In genomic region chr1:231209531-231209930, GRCh38 we compare ENCODE assay signal across 41 cellular contexts. TPM values are rescaled to one million over a fixed set of nuclear protein-coding genes. Genes with fewer than 3 reads are reported as not detected.
"Had no signal": no experiment of that assay in that cellular context is flagged by ENCODE, and none has a peak within 500 bp of the region (broad histone marks: within the 10 kb centered on the region; RNA-seq: fewer than 3 reads in every experiment).

No MANE protein-coding gene starts in this region.

- H3K27ac ChIP-seq: adrenal gland, breast epithelium, cardiac muscle cell, colonic mucosa, epithelial cell of prostate, esophagus squamous epithelium, gastroesophageal sphincter, WERI-Rb-1 had no signal

- H3K9me3 Mint-ChIP-seq: activated B cell treated with CpG ODN at 0.5 μM for 24 hours; activated naive CD4-positive, alpha-beta T cell treated with anti-CD3 and anti-CD28 coated beads for 36 hours; activated naive CD4-positive, alpha-beta T cell treated with anti-CD3 and anti-CD28 coated beads, Interleukin-2, amount 50 U/mL, for 24 hours; activated naive CD8-positive, alpha-beta T cell treated with anti-CD3 and anti-CD28 coated beads for 36 hours; activated naive CD8-positive, alpha-beta T cell treated with anti-CD3 and anti-CD28 coated beads, Interleukin-2, amount 50 U/mL, for 24 hours; activated T-helper 1 cell treated with anti-CD3 and anti-CD28 coated beads, Interleukin-12 subunit alpha, Interleukin-12 subunit beta, Interleukin-2, Interleukin-4 antibody, amounts not matched to agents 30 ng/mL and 10 ng/mL and 1 ng/mL, durations not matched to agents 14 hours and 24 hours and 36 hours; activated T-helper 2 cell treated with anti-CD3 and anti-CD28 coated beads, Interferon-gamma antibody, Interleukin-2, Interleukin-4, amounts not matched to agents 10 μg/mL and 5 μg/mL and 100 μg/mL, durations not matched to agents 14 hours and 24 hours and 36 hours; T-cell; T-helper 1 cell treated with Interleukin-12 subunit alpha and Interleukin-12 subunit beta and Interleukin-4 antibody, amounts not matched to agents 30 μg/mL and 1 μg/mL, for 36 hours; T-helper 2 cell treated with Interferon-gamma antibody and Interleukin-4, amounts not matched to agents 5 μg/mL and 100 μg/mL, for 36 hours had no signal

- H3K4me3 Mint-ChIP-seq: activated B cell treated with CpG ODN at 0.5 μM for 24 hours; activated CD8-positive, alpha-beta memory T cell treated with anti-CD3 and anti-CD28 coated beads, Interleukin-2, amount 10 ng/mL, durations not matched to agents 7 days and 5 days; activated CD8-positive, alpha-beta T cell treated with anti-CD3 and anti-CD28 coated beads, Interleukin-2, amount 10 ng/mL, durations not matched to agents 7 days and 5 days; activated naive CD4-positive, alpha-beta T cell treated with anti-CD3 and anti-CD28 coated beads for 36 hours; activated naive CD4-positive, alpha-beta T cell treated with anti-CD3 and anti-CD28 coated beads, Interleukin-2, amount 50 U/mL, for 24 hours; activated naive CD8-positive, alpha-beta T cell treated with anti-CD3 and anti-CD28 coated beads for 36 hours; activated naive CD8-positive, alpha-beta T cell treated with anti-CD3 and anti-CD28 coated beads, Interleukin-2, amount 50 U/mL, for 24 hours; activated T-helper 1 cell treated with anti-CD3 and anti-CD28 coated beads, Interleukin-12 subunit alpha, Interleukin-12 subunit beta, Interleukin-2, Interleukin-4 antibody, amounts not matched to agents 30 ng/mL and 10 ng/mL and 1 ng/mL, durations not matched to agents 14 hours and 24 hours and 36 hours; brain; T-cell; T-helper 1 cell treated with Interleukin-12 subunit alpha and Interleukin-12 subunit beta and Interleukin-4 antibody, amounts not matched to agents 30 μg/mL and 1 μg/mL, for 36 hours; T-helper 2 cell treated with Interferon-gamma antibody and Interleukin-4, amounts not matched to agents 5 μg/mL and 100 μg/mL, for 36 hours had no signal

- H3K36me3 Mint-ChIP-seq: activated CD8-positive, alpha-beta memory T cell treated with anti-CD3 and anti-CD28 coated beads, Interleukin-2, amount 10 ng/mL, durations not matched to agents 7 days and 5 days; activated naive CD4-positive, alpha-beta T cell treated with anti-CD3 and anti-CD28 coated beads, Interleukin-2, amount 50 U/mL, for 24 hours; activated naive CD8-positive, alpha-beta T cell treated with anti-CD3 and anti-CD28 coated beads for 36 hours; T-cell had no signal

- H3K36me3 ChIP-seq: adrenal gland, breast epithelium, cardiac muscle cell, colonic mucosa, esophagus squamous epithelium, gastroesophageal sphincter, WERI-Rb-1 had no signal

- ATAC-seq: activated CD4-positive, CD25-positive, alpha-beta regulatory T cell treated with anti-CD3 and anti-CD28 coated beads, Interleukin-2, amount 50 U/mL, for 24 hours; activated CD8-positive, alpha-beta memory T cell treated with anti-CD3 and anti-CD28 coated beads, Interleukin-2, amount 10 ng/mL, durations not matched to agents 7 days and 5 days; activated CD8-positive, alpha-beta T cell treated with anti-CD3 and anti-CD28 coated beads, Interleukin-2, amount 10 ng/mL, durations not matched to agents 7 days and 5 days; activated naive CD8-positive, alpha-beta T cell treated with anti-CD3 and anti-CD28 coated beads, Interleukin-2, amount 50 U/mL, for 24 hours; gastroesophageal sphincter; T-cell had no signal

- H3K4me3 ChIP-seq: adrenal gland, breast epithelium, cardiac muscle cell, colonic mucosa, esophagus squamous epithelium, gastroesophageal sphincter had no signal

- H3K9me3 ChIP-seq: adrenal gland, breast epithelium, colonic mucosa, esophagus squamous epithelium, gastroesophageal sphincter had no signal

- H3K27me3 ChIP-seq: adrenal gland, breast epithelium, colonic mucosa had no signal

- H3K4me1 ChIP-seq: adrenal gland, breast epithelium, colonic mucosa had no signal

- FAIRE-seq: endometrium, endothelial cell of umbilical vein had no signal

- H3K27ac Mint-ChIP-seq: activated B cell treated with CpG ODN at 0.5 μM for 24 hours; activated CD8-positive, alpha-beta memory T cell treated with anti-CD3 and anti-CD28 coated beads, Interleukin-2, amount 10 ng/mL, durations not matched to agents 7 days and 5 days; activated CD8-positive, alpha-beta T cell treated with anti-CD3 and anti-CD28 coated beads, Interleukin-2, amount 10 ng/mL, durations not matched to agents 7 days and 5 days; activated naive CD4-positive, alpha-beta T cell treated with anti-CD3 and anti-CD28 coated beads for 36 hours; activated naive CD4-positive, alpha-beta T cell treated with anti-CD3 and anti-CD28 coated beads, Interleukin-2, amount 50 U/mL, for 24 hours; activated naive CD8-positive, alpha-beta T cell treated with anti-CD3 and anti-CD28 coated beads for 36 hours; activated naive CD8-positive, alpha-beta T cell treated with anti-CD3 and anti-CD28 coated beads, Interleukin-2, amount 50 U/mL, for 24 hours; activated T-helper 1 cell treated with anti-CD3 and anti-CD28 coated beads, Interleukin-12 subunit alpha, Interleukin-12 subunit beta, Interleukin-2, Interleukin-4 antibody, amounts not matched to agents 30 ng/mL and 10 ng/mL and 1 ng/mL, durations not matched to agents 14 hours and 24 hours and 36 hours; activated T-helper 2 cell treated with anti-CD3 and anti-CD28 coated beads, Interferon-gamma antibody, Interleukin-2, Interleukin-4, amounts not matched to agents 10 μg/mL and 5 μg/mL and 100 μg/mL, durations not matched to agents 14 hours and 24 hours and 36 hours; brain; T-cell; T-helper 1 cell treated with Interleukin-12 subunit alpha and Interleukin-12 subunit beta and Interleukin-4 antibody, amounts not matched to agents 30 μg/mL and 1 μg/mL, for 36 hours; T-helper 2 cell treated with Interferon-gamma antibody and Interleukin-4, amounts not matched to agents 5 μg/mL and 100 μg/mL, for 36 hours had no signal

- DNase-seq: activated B cell treated with CpG ODN at 0.5 μM for 24 hours; activated CD4-positive, alpha-beta T cell treated with anti-CD3 and anti-CD28 coated beads for 48 hours; activated CD4-positive, alpha-beta T cell treated with anti-CD3 and anti-CD28 coated beads, Interleukin-2, amount 50 U/mL, for 1 hour; activated CD4-positive, alpha-beta T cell treated with anti-CD3 and anti-CD28 coated beads, Interleukin-2, amount 50 U/mL, for 48 hours; activated CD8-positive, alpha-beta memory T cell treated with anti-CD3 and anti-CD28 coated beads, Interleukin-2, amount 10 ng/mL, durations not matched to agents 7 days and 5 days; activated CD8-positive, alpha-beta memory T cell treated with anti-CD3 and anti-CD28 coated beads, Interleukin-2, amount 50 U/mL, for 4 hours; activated CD8-positive, alpha-beta T cell treated with anti-CD3 and anti-CD28 coated beads, Interleukin-2, amount 10 ng/mL, durations not matched to agents 7 days and 5 days; activated effector memory CD4-positive, alpha-beta T cell treated with anti-CD3 and anti-CD28 coated beads, Interleukin-2, amount 50 U/mL, for 16 hours; activated naive CD4-positive, alpha-beta T cell treated with anti-CD3 and anti-CD28 coated beads for 36 hours; activated naive CD8-positive, alpha-beta T cell treated with anti-CD3 and anti-CD28 coated beads for 36 hours; activated naive CD8-positive, alpha-beta T cell treated with anti-CD3 and anti-CD28 coated beads, Interleukin-2, amount 50 U/mL, for 24 hours; activated T-cell treated with anti-CD3 and anti-CD28 coated beads, Interleukin-2, amount 50 U/mL, for 1 hour; activated T-cell treated with anti-CD3 and anti-CD28 coated beads, Interleukin-2, amount 50 U/mL, for 48 hours; adrenal gland; amygdala; central memory CD4-positive, alpha-beta T cell; cerebellar nuclear complex; colonic mucosa; effector CD8-positive, alpha-beta T cell; esophagus squamous epithelium; foreskin melanocyte; T-cell; T1000; WERI-Rb-1 had no signal

- H3K27me3 Mint-ChIP-seq: activated B cell treated with CpG ODN at 0.5 μM for 24 hours; activated naive CD4-positive, alpha-beta T cell treated with anti-CD3 and anti-CD28 coated beads, Interleukin-2, amount 50 U/mL, for 24 hours had no signal

RNA-seq across cellular contexts. Expression of gene TRIM67, which starts 47.7 kb away (rescaled TPM):
- total RNA-seq: activated B cell treated with CpG ODN at 0.5 μM for 24 hours; activated CD8-positive, alpha-beta memory T cell treated with anti-CD3 and anti-CD28 coated beads for 36 hours; activated CD8-positive, alpha-beta memory T cell treated with anti-CD3 and anti-CD28 coated beads, Interleukin-2, amount 10 ng/mL, durations not matched to agents 7 days and 5 days; activated CD8-positive, alpha-beta T cell treated with anti-CD3 and anti-CD28 coated beads, Interleukin-2, amount 10 ng/mL, durations not matched to agents 7 days and 5 days; activated naive CD4-positive, alpha-beta T cell treated with anti-CD3 and anti-CD28 coated beads for 36 hours; activated naive CD8-positive, alpha-beta T cell treated with anti-CD3 and anti-CD28 coated beads for 36 hours; activated T-helper 1 cell treated with anti-CD3 and anti-CD28 coated beads, Interleukin-12 subunit alpha, Interleukin-12 subunit beta, Interleukin-2, Interleukin-4 antibody, amounts not matched to agents 30 ng/mL and 10 ng/mL and 1 ng/mL, durations not matched to agents 14 hours and 24 hours and 36 hours; activated T-helper 2 cell treated with anti-CD3 and anti-CD28 coated beads, Interferon-gamma antibody, Interleukin-2, Interleukin-4, amounts not matched to agents 10 μg/mL and 5 μg/mL and 100 μg/mL, durations not matched to agents 14 hours and 24 hours and 36 hours; aorta; breast epithelium; dermis microvascular lymphatic vessel endothelial cell; endothelial cell of umbilical vein; esophagus squamous epithelium; fibroblast of villous mesenchyme; T-cell had no signal
- polyA plus RNA-seq: cardiac muscle cell, endothelial cell of umbilical vein had no signal
